In the genomic region with DNA sequence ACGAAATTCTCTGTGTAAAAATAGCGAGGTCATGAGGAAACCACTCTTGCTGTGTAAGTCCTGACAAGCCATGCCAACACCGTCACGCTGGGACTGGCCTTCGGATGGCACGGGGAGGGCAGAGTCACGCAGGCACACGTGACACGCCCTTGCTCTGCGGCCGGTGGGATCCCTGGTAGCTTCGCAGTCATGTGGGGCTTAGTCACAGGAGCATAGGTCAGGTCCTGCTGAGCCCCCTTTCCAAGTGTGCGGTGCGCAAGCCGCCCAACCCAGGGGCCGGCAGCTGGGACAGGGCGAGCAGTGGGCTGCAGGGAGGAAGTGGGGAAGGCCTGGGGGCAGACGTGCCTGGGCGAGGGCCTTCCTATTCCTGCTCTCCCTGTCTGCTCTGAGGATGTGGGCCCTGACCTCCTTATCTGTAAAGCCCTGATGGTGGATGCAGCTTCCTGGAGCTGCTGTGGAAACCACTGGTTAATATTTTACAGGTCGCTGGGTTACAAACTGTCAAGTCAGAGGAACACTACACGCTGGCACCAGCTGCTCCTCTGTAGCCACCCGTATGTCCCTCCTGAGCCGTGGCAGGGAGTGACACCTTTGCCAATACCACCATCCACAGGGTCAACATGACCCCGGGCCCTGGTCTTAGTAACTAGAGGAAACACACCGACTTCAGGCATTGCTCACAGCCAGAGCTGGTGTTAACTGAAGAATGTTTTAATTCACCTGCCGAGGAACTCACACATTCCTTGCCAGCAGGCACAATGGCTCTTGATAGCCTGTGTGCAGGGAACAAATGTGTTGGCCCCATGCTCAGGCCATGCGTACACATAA, we compare ENCODE assay signal across 9 cellular contexts. TPM values are rescaled to one million over a fixed set of nuclear protein-coding genes. Genes with fewer than 3 reads are reported as not detected.
A peak's percentile ranks its signal among the peaks of the same experiment; 100 is the strongest.
DNase-seq lines count a peak whose midpoint lies in the region; ATAC-seq and FAIRE-seq lines count a peak whose summit lies in the region.
"Had no signal": no experiment of that assay in that cellular context is flagged by ENCODE, and none has a peak within 500 bp of the region (broad histone marks: within the 10 kb centered on the region; RNA-seq: fewer than 3 reads in every experiment).

No MANE protein-coding gene starts in this region.

- H3K27ac Mint-ChIP-seq in activated naive CD4-positive, alpha-beta T cell treated with anti-CD3 and anti-CD28 coated beads, Interleukin-2, amount 50 U/mL, for 24 hours: peak overlapping the region; percentile 84

- H3K9me3 Mint-ChIP-seq in activated naive CD4-positive, alpha-beta T cell treated with anti-CD3 and anti-CD28 coated beads, Interleukin-2, amount 50 U/mL, for 24 hours: no peaks in the 10 kb centered on the region

- no peaks in the 10 kb centered on the region for H3K27me3 ChIP-seq in right cardiac atrium (ENCODE audit: control insufficient read depth, insufficient read depth)
- no peaks in the 10 kb centered on the region for H3K27me3 ChIP-seq in small intestine (ENCODE audit: control insufficient read depth in 2 of 2, insufficient read depth in 2 of 2, low read length in 2 of 2)

- intact Hi-C loops in right cardiac atrium (cut with DNase I): no loop called here

- ATAC-seq in GM21529 (IDR thresholded peaks at IDR 0.05; ENCODE audit: unreplicated experiment) (peak; percentile 82), right cardiac atrium (peak; percentile 94)

- peak overlapping the region; percentile 15 for H3K4me3 Mint-ChIP-seq in activated naive CD4-positive, alpha-beta T cell treated with anti-CD3 and anti-CD28 coated beads, Interleukin-2, amount 50 U/mL, for 24 hours

- peak; percentile 96 for DNase-seq in Caki2 (ENCODE audit: low read depth)
- DNase-seq in KG1 (lab: John Stamatoyannopoulos, UW): peak; percentile 93
- DNase-seq in right cardiac atrium: peak; percentile 89 to 94 (median 94)
- peak; percentile 97 for DNase-seq in small intestine
- no peak for DNase-seq in RKO (ENCODE audit: low spot score)
- DNase-seq in NCI-H1417 treated with DMSO at 0.1 percent for 48 hours (lab: John Stamatoyannopoulos, UW): no peak

- H3K4me3 ChIP-seq in right cardiac atrium (ENCODE audit: low read length) (no peak overlapping the region), small intestine (ENCODE audit: low read depth in 1 of 2, low read length in 2 of 2) (peak overlapping the region in 1 of 2 donors; percentile 1)
- H3K4me3 ChIP-seq: SK-N-MC had no signal

- H3K27ac ChIP-seq in right cardiac atrium (ENCODE audit: low read length) (peak overlapping the region; percentile 71), small intestine (ENCODE audit: low read depth in 1 of 2, low read length in 1 of 2) (peak overlapping the region; percentile 77 to 84)
- H3K27ac ChIP-seq: SK-N-MC had no signal

- in situ Hi-C loops in Caki2 (cut with HindIII; ENCODE audit: low pct_unique_long_range_greater_than_20kb, low sequenced_read_pairs): no loop called here

- peaks cover 11% of the 10 kb centered on the region for H3K36me3 Mint-ChIP-seq in activated naive CD4-positive, alpha-beta T cell treated with anti-CD3 and anti-CD28 coated beads, Interleukin-2, amount 50 U/mL, for 24 hours

- no peaks in the 10 kb centered on the region for H3K36me3 ChIP-seq in small intestine (ENCODE audit: control insufficient read depth in 2 of 2, insufficient read depth in 2 of 2, low read length in 2 of 2)

- no peaks in the 10 kb centered on the region for H3K9me3 ChIP-seq in right cardiac atrium (ENCODE audit: control insufficient read depth, low read length)
- H3K9me3 ChIP-seq in small intestine (ENCODE audit: control insufficient read depth, low read depth): no peaks in the 10 kb centered on the region

- no peaks in the 10 kb centered on the region for H3K27me3 Mint-ChIP-seq in activated naive CD4-positive, alpha-beta T cell treated with anti-CD3 and anti-CD28 coated beads, Interleukin-2, amount 50 U/mL, for 24 hours

- H3K4me1 ChIP-seq in right cardiac atrium (ENCODE audit: control insufficient read depth, insufficient read depth, low read length) (peaks cover 12% of the 10 kb centered on the region), small intestine (ENCODE audit: control insufficient read depth in 2 of 2, insufficient read depth in 1 of 2, low read depth in 1 of 2, low read length in 1 of 2) (peaks cover 8 to 10% of the 10 kb centered on the region in 2 donors)

- H3K4me1 Mint-ChIP-seq in activated naive CD4-positive, alpha-beta T cell treated with anti-CD3 and anti-CD28 coated beads, Interleukin-2, amount 50 U/mL, for 24 hours: peaks cover 83% of the 10 kb centered on the region

- FAIRE-seq in small intestine (lab: Jason Lieb, UNC): no peak

- WGBS in right cardiac atrium: 26% methylated on average over 27 of the region's 27 CpGs
- WGBS in small intestine, 3 donors: 11 to 42% (median 25%) methylated on average over 27 of the region's 27 CpGs

RNA-seq across cellular contexts. Expression of gene MBP, which starts 17.8 kb away (rescaled TPM):
- 12.8 and 14.7 TPM in 2 replicates for total RNA-seq in Caki2 (2014; rRNA removed; shearing (Covaris generic); ENCODE audit: low replicate concordance)
- 10 to 100 TPM; 14.6 to 26.4 (median 19.6) TPM for total RNA-seq in right cardiac atrium
- 10.5 TPM for polyA plus RNA-seq in right cardiac atrium
- polyA plus RNA-seq in small intestine: 10 to 100 TPM; 14.3 to 25.1 (median 20.8) TPM

Comparison
In these comparisons a context has a peak if more than half of its experiments do, and no peak if none do; other contexts are left out.
1. DNase-seq: peak in Caki2 (single experiment), KG1 (single experiment), right cardiac atrium (3 of 3) and small intestine (single experiment); none in RKO (single experiment) and NCI-H1417 treated with DMSO at 0.1 percent for 48 hours (single experiment).